Comparison of ENCODE assay signal across 24 cellular contexts in genomic region chr7:68787586-68787985, GRCh38.
DNase-seq lines count a peak whose midpoint lies in the region; ATAC-seq and TF ChIP-seq lines count a peak whose summit lies in the region.
"Had no signal": no experiment of that assay in that cellular context is flagged by ENCODE, and none has a peak within 500 bp of the region (broad histone marks: within the 10 kb centered on the region; RNA-seq: fewer than 3 reads in every experiment).

No MANE protein-coding gene starts in this region.

- H3K4me3 ChIP-seq in neural progenitor cell (no peak overlapping the region), hepatocyte (no peak overlapping the region)
- H3K4me3 ChIP-seq: ovary, SK-N-MC had no signal

- no peaks in the 10 kb centered on the region for H3K9me3 ChIP-seq in neural progenitor cell (ENCODE audit: low read depth)
- H3K9me3 ChIP-seq in hepatocyte (ENCODE audit: low read depth): no peaks in the 10 kb centered on the region
- H3K9me3 ChIP-seq: ovary had no signal

- H3K36me3 ChIP-seq in neural progenitor cell (no peaks in the 10 kb centered on the region), hepatocyte (replicated peaks; ENCODE audit: insufficient read depth, low read depth) (no peaks in the 10 kb centered on the region)
- H3K36me3 ChIP-seq: brain microvascular endothelial cell, ovary had no signal

- no peaks in the 10 kb centered on the region for H3K36me3 Mint-ChIP-seq in neural progenitor cell
- H3K36me3 Mint-ChIP-seq: mesothelial cell of epicardium had no signal

- H3K9me2 ChIP-seq in hepatocyte (replicated peaks; ENCODE audit: insufficient read depth): no peaks in the 10 kb centered on the region

- peak overlapping the region; percentile 48 for H3K4me2 ChIP-seq in neural progenitor cell
- no peak overlapping the region for H3K4me2 ChIP-seq in hepatocyte

- peaks cover 13% of the 10 kb centered on the region for H3K27me3 Mint-ChIP-seq in neural progenitor cell (ENCODE audit: insufficient read depth, low read depth)
- H3K27me3 Mint-ChIP-seq: activated T-cell treated with anti-CD3 and anti-CD28 coated beads, Interleukin-2, amount 50 U/mL, for 24 hours; naive thymus-derived CD4-positive, alpha-beta T cell; T-helper 17 cell had no signal

- H3K9ac ChIP-seq in neural progenitor cell: no peak overlapping the region

- TF ChIP-seq CTCF in neural progenitor cell (IDR thresholded peaks at IDR 0.05) (no peak), hepatocyte (IDR thresholded peaks at IDR 0.05; ENCODE audit: poor library complexity) (no peak)

- H3K79me2 ChIP-seq in neural progenitor cell (ENCODE audit: low read depth) (no peaks in the 10 kb centered on the region), hepatocyte (no peaks in the 10 kb centered on the region)

- H4K20me1 ChIP-seq in neural progenitor cell (ENCODE audit: low read depth): peaks cover 6% of the 10 kb centered on the region
- no peaks in the 10 kb centered on the region for H4K20me1 ChIP-seq in hepatocyte (ENCODE audit: insufficient read depth, poor library complexity, severe bottlenecking)

- DNase-seq in ELF-1 (ENCODE audit: low read depth, low spot score): peak; percentile 15
- peak; percentile 68 for DNase-seq in NCI-H146 treated with DMSO at 0.1 percent for 48 hours (lab: John Stamatoyannopoulos, UW; ENCODE audit: unreplicated experiment)
- peak; percentile 15 for DNase-seq in NCI-H774 (lab: John Stamatoyannopoulos, UW)
- peak; percentile 72 for DNase-seq in neural progenitor cell (ENCODE audit: low spot score)
- DNase-seq in medulla oblongata (ENCODE audit: extremely low spot score): no peak
- no peak for DNase-seq in hepatocyte (ENCODE audit: low spot score)
- DNase-seq: activated CD4-positive, alpha-beta T cell treated with anti-CD3 and anti-CD28 coated beads for 48 hours; activated naive CD4-positive, alpha-beta T cell; activated T-cell treated with anti-CD3 and anti-CD28 coated beads, Interleukin-2, amount 50 U/mL, for 24 hours; brain microvascular endothelial cell; effector CD4-positive, alpha-beta T cell; HCEC 1CT; naive thymus-derived CD4-positive, alpha-beta T cell; NCI-H1048; ovary; right cardiac atrium; RPMI8226; stimulated activated naive CD8-positive, alpha-beta T cell treated with anti-CD3 and anti-CD28 coated beads, Interleukin-15, Interleukin-2, amounts not matched to agents 100 U/mL and 50 U/mL, for 24 hours; T-helper 17 cell had no signal

- H3K4me1 ChIP-seq in neural progenitor cell: peaks cover 17% of the 10 kb centered on the region
- H3K4me1 ChIP-seq in hepatocyte (ENCODE audit: insufficient read depth): no peaks in the 10 kb centered on the region

- H3K27me3 ChIP-seq in neural progenitor cell: no peaks in the 10 kb centered on the region
- H3K27me3 ChIP-seq in hepatocyte: peaks cover 8% of the 10 kb centered on the region
- H3K27me3 ChIP-seq: brain microvascular endothelial cell, ovary had no signal

- H3K4me3 Mint-ChIP-seq in neural progenitor cell: no peak overlapping the region
- H3K4me3 Mint-ChIP-seq: activated T-cell treated with anti-CD3 and anti-CD28 coated beads, Interleukin-2, amount 50 U/mL, for 24 hours; mesothelial cell of epicardium; naive thymus-derived CD4-positive, alpha-beta T cell; T-helper 17 cell had no signal

- WGBS in hepatocyte (ENCODE audit: low lambda C conversion rate, missing lambda C conversion rate): 46% methylated on average over 5 of the region's 5 CpGs

- H2AFZ ChIP-seq in neural progenitor cell (replicated peaks) (no peak overlapping the region), hepatocyte (no peak overlapping the region)

- H3K4me1 Mint-ChIP-seq in neural progenitor cell: peaks cover 18% of the 10 kb centered on the region
- H3K4me1 Mint-ChIP-seq: naive thymus-derived CD4-positive, alpha-beta T cell; T-helper 17 cell had no signal

- H3K27ac Mint-ChIP-seq in neural progenitor cell: no peak overlapping the region
- H3K27ac Mint-ChIP-seq: activated T-cell treated with anti-CD3 and anti-CD28 coated beads, Interleukin-2, amount 50 U/mL, for 24 hours; mesothelial cell of epicardium; naive thymus-derived CD4-positive, alpha-beta T cell; T-helper 17 cell had no signal

- H3F3A ChIP-seq in neural progenitor cell (ENCODE audit: low read depth): peaks cover 15% of the 10 kb centered on the region

- peaks cover 2% of the 10 kb centered on the region for H3K9me3 Mint-ChIP-seq in neural progenitor cell
- H3K9me3 Mint-ChIP-seq: mesothelial cell of epicardium had no signal

- H3K27ac ChIP-seq in neural progenitor cell (no peak overlapping the region), hepatocyte (no peak overlapping the region)
- H3K27ac ChIP-seq: brain microvascular endothelial cell, C4-2B, epithelial cell of prostate, ovary, SK-N-MC had no signal

- no peak for ATAC-seq in HG03469 (IDR thresholded peaks at IDR 0.05; ENCODE audit: unreplicated experiment)
- ATAC-seq: naive thymus-derived CD4-positive, alpha-beta T cell; right cardiac atrium; stimulated activated naive CD8-positive, alpha-beta T cell treated with anti-CD3 and anti-CD28 coated beads, Interleukin-15, Interleukin-2, amounts not matched to agents 100 U/mL and 50 U/mL, for 24 hours; T-helper 17 cell had no signal

Comparison
In these comparisons a context has a peak if more than half of its experiments do, and no peak if none do; other contexts are left out.
1. DNase-seq: peak in ELF-1 (single experiment), NCI-H146 treated with DMSO at 0.1 percent for 48 hours (single experiment), NCI-H774 (single experiment) and neural progenitor cell (single experiment); none in medulla oblongata (single experiment) and hepatocyte (single experiment).